Comparison of ENCODE assay signal across 1 cellular context in genomic region chr17:44002141-44002848, GRCh38.
TF ChIP-seq lines count a peak whose summit lies in the region.

No MANE protein-coding gene starts in this region.

TF ChIP-seq in HepG2, 621 proteins besides CTCF, POLR2A, EP300 and RAD21 (continued from another document and continues in another):
- no peak for TF ChIP-seq ZHX2 (IDR thresholded peaks at IDR 0.05; ENCODE audit: low read depth)
- no peak for TF ChIP-seq ZHX2 (CRISPR knock-in tag; IDR thresholded peaks at IDR 0.05; ENCODE audit: borderline replicate concordance)
- TF ChIP-seq ZFX (CRISPR knock-in tag; IDR thresholded peaks at IDR 0.05; ENCODE audit: low read depth), result no peak
- peak; percentile 91; the same call in 1 of the 2 replicates for TF ChIP-seq ERF (CRISPR knock-in tag; IDR thresholded peaks at IDR 0.05)
- TF ChIP-seq ZNF326 (CRISPR knock-in tag; IDR thresholded peaks at IDR 0.05; ENCODE audit: borderline replicate concordance), result no peak
- TF ChIP-seq REXO4 (CRISPR knock-in tag; IDR thresholded peaks at IDR 0.05; ENCODE audit: borderline replicate concordance), result no peak
- peak; percentile 93; the same call in 1 of the 2 replicates for TF ChIP-seq ZNF792 (CRISPR knock-in tag; IDR thresholded peaks at IDR 0.05)
- TF ChIP-seq KAT7 (CRISPR knock-in tag; IDR thresholded peaks at IDR 0.05; ENCODE audit: borderline replicate concordance), result no peak; the same call in 1 of the 2 replicates
- TF ChIP-seq ZFP90 (CRISPR knock-in tag; IDR thresholded peaks at IDR 0.05; ENCODE audit: borderline replicate concordance), result no peak
- peak; percentile 19; the same call in 1 of the 2 replicates for TF ChIP-seq PHF8 (CRISPR knock-in tag; IDR thresholded peaks at IDR 0.05)
- no peak for TF ChIP-seq SP1 (IDR thresholded peaks at IDR 0.05)
- no peak for TF ChIP-seq SP1 (CRISPR knock-in tag; IDR thresholded peaks at IDR 0.05)
- TF ChIP-seq, protein P1, sequence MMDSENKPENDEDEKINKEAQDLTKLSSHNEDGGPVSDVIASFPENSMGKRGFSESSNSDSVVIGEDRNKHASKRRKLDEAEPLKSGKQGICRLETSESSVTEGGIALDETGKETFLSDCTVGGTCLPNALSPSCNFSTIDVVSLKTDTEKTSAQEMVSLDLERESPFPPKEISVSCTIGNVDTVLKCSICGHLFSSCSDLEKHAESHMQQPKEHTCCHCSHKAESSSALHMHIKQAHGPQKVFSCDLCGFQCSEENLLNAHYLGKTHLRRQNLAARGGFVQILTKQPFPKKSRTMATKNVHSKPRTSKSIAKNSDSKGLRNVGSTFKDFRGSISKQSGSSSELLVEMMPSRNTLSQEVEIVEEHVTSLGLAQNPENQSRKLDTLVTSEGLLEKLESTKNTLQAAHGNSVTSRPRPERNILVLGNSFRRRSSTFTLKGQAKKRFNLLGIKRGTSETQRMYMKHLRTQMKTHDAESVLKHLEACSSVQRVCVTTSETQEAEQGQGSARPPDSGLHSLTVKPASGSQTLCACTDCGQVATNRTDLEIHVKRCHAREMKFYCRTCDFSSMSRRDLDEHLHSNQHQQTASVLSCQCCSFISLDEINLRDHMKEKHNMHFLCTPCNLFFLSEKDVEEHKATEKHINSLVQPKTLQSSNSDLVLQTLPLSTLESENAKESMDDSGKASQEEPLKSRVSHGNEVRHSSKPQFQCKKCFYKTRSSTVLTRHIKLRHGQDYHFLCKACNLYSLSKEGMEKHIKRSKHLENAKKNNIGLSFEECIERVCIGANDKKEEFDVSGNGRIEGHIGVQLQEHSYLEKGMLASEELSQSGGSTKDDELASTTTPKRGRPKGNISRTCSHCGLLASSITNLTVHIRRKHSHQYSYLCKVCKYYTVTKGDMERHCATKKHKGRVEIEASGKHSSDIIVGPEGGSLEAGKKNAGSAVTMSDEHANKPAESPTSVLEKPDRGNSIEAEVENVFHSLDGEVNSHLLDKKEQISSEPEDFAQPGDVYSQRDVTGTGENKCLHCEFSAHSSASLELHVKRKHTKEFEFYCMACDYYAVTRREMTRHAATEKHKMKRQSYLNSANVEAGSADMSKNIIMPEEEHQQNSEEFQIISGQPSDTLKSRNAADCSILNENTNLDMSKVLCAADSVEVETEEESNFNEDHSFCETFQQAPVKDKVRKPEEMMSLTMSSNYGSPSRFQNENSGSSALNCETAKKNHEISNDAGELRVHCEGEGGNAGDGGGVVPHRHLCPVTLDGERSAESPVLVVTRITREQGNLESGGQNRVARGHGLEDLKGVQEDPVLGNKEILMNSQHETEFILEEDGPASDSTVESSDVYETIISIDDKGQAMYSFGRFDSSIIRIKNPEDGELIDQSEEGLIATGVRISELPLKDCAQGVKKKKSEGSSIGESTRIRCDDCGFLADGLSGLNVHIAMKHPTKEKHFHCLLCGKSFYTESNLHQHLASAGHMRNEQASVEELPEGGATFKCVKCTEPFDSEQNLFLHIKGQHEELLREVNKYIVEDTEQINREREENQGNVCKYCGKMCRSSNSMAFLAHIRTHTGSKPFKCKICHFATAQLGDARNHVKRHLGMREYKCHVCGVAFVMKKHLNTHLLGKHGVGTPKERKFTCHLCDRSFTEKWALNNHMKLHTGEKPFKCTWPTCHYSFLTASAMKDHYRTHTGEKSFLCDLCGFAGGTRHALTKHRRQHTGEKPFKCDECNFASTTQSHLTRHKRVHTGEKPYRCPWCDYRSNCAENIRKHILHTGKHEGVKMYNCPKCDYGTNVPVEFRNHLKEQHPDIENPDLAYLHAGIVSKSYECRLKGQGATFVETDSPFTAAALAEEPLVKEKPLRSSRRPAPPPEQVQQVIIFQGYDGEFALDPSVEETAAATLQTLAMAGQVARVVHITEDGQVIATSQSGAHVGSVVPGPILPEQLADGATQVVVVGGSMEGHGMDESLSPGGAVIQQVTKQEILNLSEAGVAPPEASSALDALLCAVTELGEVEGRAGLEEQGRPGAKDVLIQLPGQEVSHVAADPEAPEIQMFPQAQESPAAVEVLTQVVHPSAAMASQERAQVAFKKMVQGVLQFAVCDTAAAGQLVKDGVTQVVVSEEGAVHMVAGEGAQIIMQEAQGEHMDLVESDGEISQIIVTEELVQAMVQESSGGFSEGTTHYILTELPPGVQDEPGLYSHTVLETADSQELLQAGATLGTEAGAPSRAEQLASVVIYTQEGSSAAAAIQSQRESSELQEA (CRISPR knock-in tag; IDR thresholded peaks at IDR 0.05; ENCODE audit: not compliant biosample characterization), result no peak
- TF ChIP-seq GMEB2 (CRISPR knock-in tag; IDR thresholded peaks at IDR 0.05; ENCODE audit: low read depth), result no peak
- TF ChIP-seq ZIK1 (CRISPR knock-in tag; IDR thresholded peaks at IDR 0.05; ENCODE audit: borderline replicate concordance, low read depth), result no peak
- TF ChIP-seq ZNF468 (CRISPR knock-in tag; IDR thresholded peaks at IDR 0.05), result no peak
- TF ChIP-seq ZNF7 (CRISPR knock-in tag; IDR thresholded peaks at IDR 0.05), result no peak
- no peak for TF ChIP-seq HOXD1 (CRISPR knock-in tag; IDR thresholded peaks at IDR 0.05)
- no peak for TF ChIP-seq HNF4G (IDR thresholded peaks at IDR 0.05; ENCODE audit: borderline replicate concordance, low read depth, low read length)
- TF ChIP-seq HNF4G (CRISPR knock-in tag; IDR thresholded peaks at IDR 0.05; ENCODE audit: borderline replicate concordance, low read depth), result no peak
- TF ChIP-seq ASH2L (IDR thresholded peaks at IDR 0.05; ENCODE audit: insufficient read length, low read depth, low read length), result no peak
- no peak for TF ChIP-seq KLF12 (CRISPR knock-in tag; IDR thresholded peaks at IDR 0.05; ENCODE audit: borderline replicate concordance)
- no peak for TF ChIP-seq ARHGAP35 (CRISPR knock-in tag; IDR thresholded peaks at IDR 0.05; ENCODE audit: borderline replicate concordance)
- no peak for TF ChIP-seq ZKSCAN1 (IDR thresholded peaks at IDR 0.05; ENCODE audit: low read length)
- peak; percentile 71; the same call in 1 of the 2 replicates for TF ChIP-seq CBFB (CRISPR knock-in tag; IDR thresholded peaks at IDR 0.05)
- TF ChIP-seq DMTF1 (CRISPR knock-in tag; IDR thresholded peaks at IDR 0.05), result no peak
- TF ChIP-seq ZNF224 (CRISPR knock-in tag; IDR thresholded peaks at IDR 0.05), result no peak
- no peak for TF ChIP-seq CENPT (CRISPR knock-in tag; IDR thresholded peaks at IDR 0.05; ENCODE audit: low read depth)
- TF ChIP-seq KLF16 (CRISPR knock-in tag; IDR thresholded peaks at IDR 0.05), result peak in 1 of 2 experiments; percentile 96; a peak in 2 of 4 replicates
- TF ChIP-seq ZNF264 (CRISPR knock-in tag; IDR thresholded peaks at IDR 0.05), result no peak
- TF ChIP-seq ZNF558 (CRISPR knock-in tag; IDR thresholded peaks at IDR 0.05; ENCODE audit: borderline replicate concordance), result 0 out of 2 replicates have a peak, but pooled peaks have one; percentile 34
- TF ChIP-seq PAX8 (CRISPR knock-in tag; IDR thresholded peaks at IDR 0.05; ENCODE audit: borderline replicate concordance), result no peak
- no peak for TF ChIP-seq ZNF761 (CRISPR knock-in tag; conservative IDR thresholded peaks at IDR 0.05)
- TF ChIP-seq HDAC1 (CRISPR knock-in tag; IDR thresholded peaks at IDR 0.05), result no peak; the same call in 1 of the 2 replicates
- TF ChIP-seq, protein P2, sequence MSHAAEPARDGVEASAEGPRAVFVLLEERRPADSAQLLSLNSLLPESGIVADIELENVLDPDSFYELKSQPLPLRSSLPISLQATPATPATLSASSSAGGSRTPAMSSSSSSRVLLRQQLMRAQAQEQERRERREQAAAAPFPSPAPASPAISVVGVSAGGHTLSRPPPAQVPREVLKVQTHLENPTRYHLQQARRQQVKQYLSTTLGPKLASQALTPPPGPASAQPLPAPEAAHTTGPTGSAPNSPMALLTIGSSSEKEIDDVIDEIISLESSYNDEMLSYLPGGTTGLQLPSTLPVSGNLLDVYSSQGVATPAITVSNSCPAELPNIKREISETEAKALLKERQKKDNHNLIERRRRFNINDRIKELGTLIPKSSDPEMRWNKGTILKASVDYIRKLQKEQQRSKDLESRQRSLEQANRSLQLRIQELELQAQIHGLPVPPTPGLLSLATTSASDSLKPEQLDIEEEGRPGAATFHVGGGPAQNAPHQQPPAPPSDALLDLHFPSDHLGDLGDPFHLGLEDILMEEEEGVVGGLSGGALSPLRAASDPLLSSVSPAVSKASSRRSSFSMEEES (CRISPR knock-in tag; IDR thresholded peaks at IDR 0.05), result peak; percentile 74; the same call in 1 of the 2 replicates
- no peak for TF ChIP-seq HNRNPLL (IDR thresholded peaks at IDR 0.05; ENCODE audit: low read depth, low read length, poor library complexity, severe bottlenecking)
- TF ChIP-seq ZBTB7A (CRISPR knock-in tag; IDR thresholded peaks at IDR 0.05), result peak; percentile 99
- TF ChIP-seq PHB2 (IDR thresholded peaks at IDR 0.05; ENCODE audit: partially characterized antibody), result no peak
- TF ChIP-seq AHR (CRISPR knock-in tag; IDR thresholded peaks at IDR 0.05), result no peak
- TF ChIP-seq, protein P3, sequence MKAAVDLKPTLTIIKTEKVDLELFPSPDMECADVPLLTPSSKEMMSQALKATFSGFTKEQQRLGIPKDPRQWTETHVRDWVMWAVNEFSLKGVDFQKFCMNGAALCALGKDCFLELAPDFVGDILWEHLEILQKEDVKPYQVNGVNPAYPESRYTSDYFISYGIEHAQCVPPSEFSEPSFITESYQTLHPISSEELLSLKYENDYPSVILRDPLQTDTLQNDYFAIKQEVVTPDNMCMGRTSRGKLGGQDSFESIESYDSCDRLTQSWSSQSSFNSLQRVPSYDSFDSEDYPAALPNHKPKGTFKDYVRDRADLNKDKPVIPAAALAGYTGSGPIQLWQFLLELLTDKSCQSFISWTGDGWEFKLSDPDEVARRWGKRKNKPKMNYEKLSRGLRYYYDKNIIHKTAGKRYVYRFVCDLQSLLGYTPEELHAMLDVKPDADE (CRISPR knock-in tag; IDR thresholded peaks at IDR 0.05), result no peak
- TF ChIP-seq ZNF772 (CRISPR knock-in tag; IDR thresholded peaks at IDR 0.05), result no peak
- TF ChIP-seq MXD4 (CRISPR knock-in tag; IDR thresholded peaks at IDR 0.05), result no peak
- TF ChIP-seq, protein P4, sequence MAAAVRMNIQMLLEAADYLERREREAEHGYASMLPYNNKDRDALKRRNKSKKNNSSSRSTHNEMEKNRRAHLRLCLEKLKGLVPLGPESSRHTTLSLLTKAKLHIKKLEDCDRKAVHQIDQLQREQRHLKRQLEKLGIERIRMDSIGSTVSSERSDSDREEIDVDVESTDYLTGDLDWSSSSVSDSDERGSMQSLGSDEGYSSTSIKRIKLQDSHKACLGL (CRISPR knock-in tag; IDR thresholded peaks at IDR 0.05), result peak; percentile 31; the same call in 1 of the 2 replicates
- no peak for TF ChIP-seq ZBTB3 (CRISPR knock-in tag; IDR thresholded peaks at IDR 0.05; ENCODE audit: borderline replicate concordance, low read depth)
- TF ChIP-seq ZNF446 (CRISPR knock-in tag; IDR thresholded peaks at IDR 0.05), result no peak
- TF ChIP-seq GTF2F1 (IDR thresholded peaks at IDR 0.05; ENCODE audit: low read length), result no peak
